In the genomic region with DNA sequence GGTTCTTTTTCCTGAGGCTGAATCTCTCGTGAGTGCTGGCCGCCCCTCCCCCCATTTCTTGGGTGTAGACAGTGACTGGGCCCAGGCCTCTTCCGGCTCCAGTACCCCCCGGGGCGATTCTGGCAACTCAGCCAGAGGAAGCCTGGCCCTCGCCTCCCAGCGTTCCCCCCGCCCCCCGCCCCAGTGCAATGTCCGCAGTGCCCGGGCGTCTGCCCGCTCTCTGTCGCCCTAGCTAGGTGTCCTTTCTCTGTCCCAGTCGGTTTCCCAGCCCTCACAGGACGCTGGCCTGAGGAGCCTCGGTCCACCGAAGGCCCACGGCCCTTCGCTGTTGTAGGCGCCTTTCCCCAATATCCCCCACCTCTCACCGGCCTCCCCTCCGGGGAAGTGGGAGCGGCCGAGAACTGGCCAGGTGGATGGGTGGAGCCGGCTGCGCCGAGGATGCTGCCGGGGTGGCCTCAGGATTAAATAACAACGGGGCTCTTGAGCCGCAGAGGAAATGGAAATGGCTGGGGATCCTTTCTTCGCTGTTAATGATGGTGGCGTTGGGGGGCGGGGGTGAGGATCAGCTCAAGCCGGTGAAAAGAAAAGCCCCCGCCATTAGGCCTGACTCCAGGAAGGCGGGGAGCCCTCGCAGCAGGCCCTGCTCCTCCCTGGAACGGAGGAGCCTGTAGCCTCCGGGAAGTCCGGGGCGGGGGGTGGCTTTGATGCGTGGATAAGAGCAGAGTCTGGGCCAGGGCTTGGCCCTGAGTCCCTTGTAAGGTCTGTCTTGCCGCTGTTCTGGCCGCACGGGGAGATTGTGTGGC, we compare ENCODE assay signal across 8 cellular contexts. TPM values are rescaled to one million over a fixed set of nuclear protein-coding genes. Genes with fewer than 3 reads are reported as not detected.
A peak's percentile ranks its signal among the peaks of the same experiment; 100 is the strongest.
DNase-seq lines count a peak whose midpoint lies in the region; ATAC-seq and TF ChIP-seq lines count a peak whose summit lies in the region.

No MANE protein-coding gene starts in this region.

- H3K36me3 ChIP-seq in H7 (replicated peaks; ENCODE audit: control insufficient read depth, insufficient read depth, low read length) (peaks cover 17% of the 10 kb centered on the region), right lobe of liver (no peaks in the 10 kb centered on the region), suprapubic skin (no peaks in the 10 kb centered on the region)

- H3K4me1 ChIP-seq in right lobe of liver (peaks cover 0 to 34% (median 6%) of the 10 kb centered on the region in 4 donors), suprapubic skin (peaks cover 40% of the 10 kb centered on the region)

- ATAC-seq in right lobe of liver (peak in 1 of 4 donors; percentile 44), HG02884 (IDR thresholded peaks at IDR 0.05; ENCODE audit: unreplicated experiment) (no peak), HG02970 (IDR thresholded peaks at IDR 0.05; ENCODE audit: low FRiP score, unreplicated experiment) (no peak)

- H3K4me3 ChIP-seq in AG09309 (ENCODE audit: control insufficient read depth, low read depth, low read length), result peak overlapping the region; percentile 86
- peak overlapping the region; percentile 98 for H3K4me3 ChIP-seq in H7 (ENCODE audit: insufficient read depth, low read depth, low read length)
- peak overlapping the region; percentile 90 for H3K4me3 ChIP-seq in coronary artery
- peak overlapping the region; percentile 63 to 97 (median 79) for H3K4me3 ChIP-seq in right lobe of liver
- H3K4me3 ChIP-seq in suprapubic skin, result peak overlapping the region; percentile 65

- 23% methylated on average over 19 of the region's 46 CpGs for WGBS in right lobe of liver (ENCODE audit: insufficient coverage, low coverage, low lambda C conversion rate, missing lambda C conversion rate)
- WGBS in suprapubic skin, result 21% methylated on average over 29 of the region's 46 CpGs

- TF ChIP-seq CTCF in AG09309 (IDR thresholded peaks at IDR 0.05; ENCODE audit: control insufficient read depth, insufficient read depth, low read depth, low read length, missing control alignments) (no peak), coronary artery (IDR thresholded peaks at IDR 0.05) (no peak), right lobe of liver (IDR thresholded peaks at IDR 0.05) (no peak), suprapubic skin (IDR thresholded peaks at IDR 0.05) (no peak)

- H3K27me3 ChIP-seq in H7 (ENCODE audit: control insufficient read depth, insufficient read depth, low read length), result no peaks in the 10 kb centered on the region
- no peaks in the 10 kb centered on the region for H3K27me3 ChIP-seq in right lobe of liver
- H3K27me3 ChIP-seq in suprapubic skin, result peaks cover 15% of the 10 kb centered on the region

- no peak for TF ChIP-seq EP300 in suprapubic skin (IDR thresholded peaks at IDR 0.05)

- no peak for DNase-seq in AG09309 (ENCODE audit: low read depth)
- peak; percentile 90 for DNase-seq in H7
- peak; percentile 69 for DNase-seq in SK-MEL-5 (ENCODE audit: low read depth, low spot score)
- DNase-seq in coronary artery (ENCODE audit: low spot score), result no peak
- DNase-seq in right lobe of liver, result peak in 1 of 3 donors; percentile 49
- DNase-seq in suprapubic skin (ENCODE audit: low spot score in 2 of 2), result peak in 1 of 2 donors; percentile 73

- no peaks in the 10 kb centered on the region for H3K9me3 ChIP-seq in right lobe of liver
- no peaks in the 10 kb centered on the region for H3K9me3 ChIP-seq in suprapubic skin

- in situ Hi-C loops in SK-MEL-5 (cut with HindIII; ENCODE audit: low pct_unique_long_range_greater_than_20kb, low sequenced_read_pairs), result loop anchor here (25.0 kb wide), 1 partner anchor 886 kb away; no protein-coding TSS in a partner anchor

- TF ChIP-seq POLR2A in right lobe of liver (IDR thresholded peaks at IDR 0.05) (no peak), suprapubic skin (IDR thresholded peaks at IDR 0.05) (no peak)

- intact Hi-C loops in right lobe of liver (cut with DNase I), result no loop called here

- peak overlapping the region; percentile 89 to 94 for H3K27ac ChIP-seq in coronary artery
- peak overlapping the region; percentile 31 to 93 (median 88) for H3K27ac ChIP-seq in right lobe of liver
- peak overlapping the region; percentile 46 for H3K27ac ChIP-seq in suprapubic skin

RNA-seq across cellular contexts. Expression of a gene that starts 1.1 kb away (rescaled TPM):
- 71.7 and 93.3 TPM in 2 replicates for total RNA-seq in H7 (2014; rRNA removed; shearing (Covaris generic))
- total RNA-seq in SK-MEL-5 (2014; rRNA removed; shearing (Covaris generic)), result 27.0 and 33.6 TPM in 2 replicates
- 91.2 and 111 TPM in 2 replicates for polyA plus RNA-seq in SK-MEL-5 (2015; cell fraction: cytosol; rRNA removed)
- 146 and 165 TPM in 2 replicates for polyA plus RNA-seq in SK-MEL-5 (2015; cell fraction: nucleus; rRNA removed)
- total RNA-seq in right lobe of liver (10 to 100 TPM in 2 of 6 experiments, 1 to 10 TPM in 4; 3.9 to 11.6 (median 7.3) TPM), suprapubic skin (1 to 10 TPM; 4.2 to 7.9 (median 4.9) TPM)

Comparison
In these comparisons a context has a peak if more than half of its experiments do, and no peak if none do; other contexts are left out.
1. DNase-seq: peak in H7 (single experiment) and SK-MEL-5 (single experiment); none in AG09309 (single experiment) and coronary artery (single experiment).
2. Peak in every context shown above with its lines, with median percentiles within 50 percentile points of each other: H3K4me3 ChIP-seq and H3K27ac ChIP-seq.